ENCODE assay signal across 1 cellular context in the genomic region with DNA sequence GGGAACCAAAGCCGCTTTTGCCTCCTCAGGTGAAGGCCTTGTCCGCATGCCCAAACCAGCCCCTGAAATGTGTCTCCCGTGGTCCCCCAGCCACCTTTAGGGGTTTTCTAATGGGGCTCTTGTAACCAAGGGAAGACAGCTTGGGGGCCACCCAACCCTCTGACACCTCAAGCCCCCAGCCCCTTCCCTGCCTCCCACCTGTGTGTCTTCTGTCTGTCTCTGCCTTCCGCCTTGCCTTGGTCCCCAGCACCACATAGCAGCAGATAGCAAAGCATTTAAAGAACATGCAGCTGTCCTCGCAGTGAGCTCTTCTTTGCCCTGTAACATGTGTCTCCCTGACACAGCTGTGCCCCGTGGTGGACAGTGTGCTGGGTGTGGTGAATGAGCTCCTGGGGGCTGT.
TF ChIP-seq lines count a peak whose summit lies in the region.

No MANE protein-coding gene starts in this region.

TF ChIP-seq in GM23338, 12 proteins besides CTCF, POLR2A, EP300 and RAD21 (continued from another document):
- TF ChIP-seq, protein P1, sequence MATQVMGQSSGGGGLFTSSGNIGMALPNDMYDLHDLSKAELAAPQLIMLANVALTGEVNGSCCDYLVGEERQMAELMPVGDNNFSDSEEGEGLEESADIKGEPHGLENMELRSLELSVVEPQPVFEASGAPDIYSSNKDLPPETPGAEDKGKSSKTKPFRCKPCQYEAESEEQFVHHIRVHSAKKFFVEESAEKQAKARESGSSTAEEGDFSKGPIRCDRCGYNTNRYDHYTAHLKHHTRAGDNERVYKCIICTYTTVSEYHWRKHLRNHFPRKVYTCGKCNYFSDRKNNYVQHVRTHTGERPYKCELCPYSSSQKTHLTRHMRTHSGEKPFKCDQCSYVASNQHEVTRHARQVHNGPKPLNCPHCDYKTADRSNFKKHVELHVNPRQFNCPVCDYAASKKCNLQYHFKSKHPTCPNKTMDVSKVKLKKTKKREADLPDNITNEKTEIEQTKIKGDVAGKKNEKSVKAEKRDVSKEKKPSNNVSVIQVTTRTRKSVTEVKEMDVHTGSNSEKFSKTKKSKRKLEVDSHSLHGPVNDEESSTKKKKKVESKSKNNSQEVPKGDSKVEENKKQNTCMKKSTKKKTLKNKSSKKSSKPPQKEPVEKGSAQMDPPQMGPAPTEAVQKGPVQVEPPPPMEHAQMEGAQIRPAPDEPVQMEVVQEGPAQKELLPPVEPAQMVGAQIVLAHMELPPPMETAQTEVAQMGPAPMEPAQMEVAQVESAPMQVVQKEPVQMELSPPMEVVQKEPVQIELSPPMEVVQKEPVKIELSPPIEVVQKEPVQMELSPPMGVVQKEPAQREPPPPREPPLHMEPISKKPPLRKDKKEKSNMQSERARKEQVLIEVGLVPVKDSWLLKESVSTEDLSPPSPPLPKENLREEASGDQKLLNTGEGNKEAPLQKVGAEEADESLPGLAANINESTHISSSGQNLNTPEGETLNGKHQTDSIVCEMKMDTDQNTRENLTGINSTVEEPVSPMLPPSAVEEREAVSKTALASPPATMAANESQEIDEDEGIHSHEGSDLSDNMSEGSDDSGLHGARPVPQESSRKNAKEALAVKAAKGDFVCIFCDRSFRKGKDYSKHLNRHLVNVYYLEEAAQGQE (IDR thresholded peaks at IDR 0.05; ENCODE audit: unreplicated experiment): no peak
- no peak for TF ChIP-seq JUNB (IDR thresholded peaks at IDR 0.05; ENCODE audit: unreplicated experiment)
- TF ChIP-seq EZH2 (IDR thresholded peaks at IDR 0.05; ENCODE audit: low read depth, unreplicated experiment): no peak
- TF ChIP-seq, protein P2, sequence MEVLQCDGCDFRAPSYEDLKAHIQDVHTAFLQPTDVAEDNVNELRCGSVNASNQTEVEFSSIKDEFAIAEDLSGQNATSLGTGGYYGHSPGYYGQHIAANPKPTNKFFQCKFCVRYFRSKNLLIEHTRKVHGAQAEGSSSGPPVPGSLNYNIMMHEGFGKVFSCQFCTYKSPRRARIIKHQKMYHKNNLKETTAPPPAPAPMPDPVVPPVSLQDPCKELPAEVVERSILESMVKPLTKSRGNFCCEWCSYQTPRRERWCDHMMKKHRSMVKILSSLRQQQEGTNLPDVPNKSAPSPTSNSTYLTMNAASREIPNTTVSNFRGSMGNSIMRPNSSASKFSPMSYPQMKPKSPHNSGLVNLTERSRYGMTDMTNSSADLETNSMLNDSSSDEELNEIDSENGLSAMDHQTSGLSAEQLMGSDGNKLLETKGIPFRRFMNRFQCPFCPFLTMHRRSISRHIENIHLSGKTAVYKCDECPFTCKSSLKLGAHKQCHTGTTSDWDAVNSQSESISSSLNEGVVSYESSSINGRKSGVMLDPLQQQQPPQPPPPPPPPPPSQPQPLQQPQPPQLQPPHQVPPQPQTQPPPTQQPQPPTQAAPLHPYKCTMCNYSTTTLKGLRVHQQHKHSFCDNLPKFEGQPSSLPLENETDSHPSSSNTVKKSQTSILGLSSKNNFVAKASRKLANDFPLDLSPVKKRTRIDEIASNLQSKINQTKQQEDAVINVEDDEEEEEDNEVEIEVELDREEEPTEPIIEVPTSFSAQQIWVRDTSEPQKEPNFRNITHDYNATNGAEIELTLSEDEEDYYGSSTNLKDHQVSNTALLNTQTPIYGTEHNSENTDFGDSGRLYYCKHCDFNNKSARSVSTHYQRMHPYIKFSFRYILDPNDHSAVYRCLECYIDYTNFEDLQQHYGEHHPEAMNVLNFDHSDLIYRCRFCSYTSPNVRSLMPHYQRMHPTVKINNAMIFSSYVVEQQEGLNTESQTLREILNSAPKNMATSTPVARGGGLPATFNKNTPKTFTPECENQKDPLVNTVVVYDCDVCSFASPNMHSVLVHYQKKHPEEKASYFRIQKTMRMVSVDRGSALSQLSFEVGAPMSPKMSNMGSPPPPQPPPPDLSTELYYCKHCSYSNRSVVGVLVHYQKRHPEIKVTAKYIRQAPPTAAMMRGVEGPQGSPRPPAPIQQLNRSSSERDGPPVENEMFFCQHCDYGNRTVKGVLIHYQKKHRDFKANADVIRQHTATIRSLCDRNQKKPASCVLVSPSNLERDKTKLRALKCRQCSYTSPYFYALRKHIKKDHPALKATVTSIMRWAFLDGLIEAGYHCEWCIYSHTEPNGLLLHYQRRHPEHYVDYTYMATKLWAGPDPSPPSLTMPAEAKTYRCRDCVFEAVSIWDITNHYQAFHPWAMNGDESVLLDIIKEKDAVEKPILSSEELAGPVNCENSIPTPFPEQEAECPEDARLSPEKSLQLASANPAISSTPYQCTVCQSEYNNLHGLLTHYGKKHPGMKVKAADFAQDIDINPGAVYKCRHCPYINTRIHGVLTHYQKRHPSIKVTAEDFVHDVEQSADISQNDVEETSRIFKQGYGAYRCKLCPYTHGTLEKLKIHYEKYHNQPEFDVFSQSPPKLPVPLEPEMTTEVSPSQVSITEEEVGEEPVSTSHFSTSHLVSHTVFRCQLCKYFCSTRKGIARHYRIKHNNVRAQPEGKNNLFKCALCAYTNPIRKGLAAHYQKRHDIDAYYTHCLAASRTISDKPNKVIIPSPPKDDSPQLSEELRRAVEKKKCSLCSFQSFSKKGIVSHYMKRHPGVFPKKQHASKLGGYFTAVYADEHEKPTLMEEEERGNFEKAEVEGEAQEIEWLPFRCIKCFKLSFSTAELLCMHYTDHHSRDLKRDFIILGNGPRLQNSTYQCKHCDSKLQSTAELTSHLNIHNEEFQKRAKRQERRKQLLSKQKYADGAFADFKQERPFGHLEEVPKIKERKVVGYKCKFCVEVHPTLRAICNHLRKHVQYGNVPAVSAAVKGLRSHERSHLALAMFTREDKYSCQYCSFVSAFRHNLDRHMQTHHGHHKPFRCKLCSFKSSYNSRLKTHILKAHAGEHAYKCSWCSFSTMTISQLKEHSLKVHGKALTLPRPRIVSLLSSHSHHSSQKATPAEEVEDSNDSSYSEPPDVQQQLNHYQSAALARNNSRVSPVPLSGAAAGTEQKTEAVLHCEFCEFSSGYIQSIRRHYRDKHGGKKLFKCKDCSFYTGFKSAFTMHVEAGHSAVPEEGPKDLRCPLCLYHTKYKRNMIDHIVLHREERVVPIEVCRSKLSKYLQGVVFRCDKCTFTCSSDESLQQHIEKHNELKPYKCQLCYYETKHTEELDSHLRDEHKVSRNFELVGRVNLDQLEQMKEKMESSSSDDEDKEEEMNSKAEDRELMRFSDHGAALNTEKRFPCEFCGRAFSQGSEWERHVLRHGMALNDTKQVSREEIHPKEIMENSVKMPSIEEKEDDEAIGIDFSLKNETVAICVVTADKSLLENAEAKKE (CRISPR knock-in tag; IDR thresholded peaks at IDR 0.05): no peak
